33 cellular contexts compared by ENCODE assay signal in genomic region chr4:132838244-132838643, GRCh38.
DNase-seq lines count a peak whose midpoint lies in the region; ATAC-seq, FAIRE-seq and TF ChIP-seq lines count a peak whose summit lies in the region.
"Had no signal": no experiment of that assay in that cellular context is flagged by ENCODE, and none has a peak within 500 bp of the region (broad histone marks: within the 10 kb centered on the region; RNA-seq: fewer than 3 reads in every experiment).

No MANE protein-coding gene starts in this region.

- WGBS in H1 (ENCODE audit: extremely low coverage in 1 of 2, insufficient coverage in 1 of 2, insufficient read length in 1 of 2, insufficient replicate concordance in 2 of 2, low coverage in 1 of 2, low lambda C conversion rate in 2 of 2, missing lambda C conversion rate in 1 of 2), 2 experiments: 96% methylated on average over 2 of the region's 2 CpGs; no CpG with 5 or more reads in 1 of the 2 experiments

- no peak for TF ChIP-seq POLR2A in H1 (IDR thresholded peaks at IDR 0.05; ENCODE audit: control extremely low read depth in 1 of 2, low read depth in 2 of 2, low read length in 2 of 2)

- intact Hi-C loops in lower lobe of right lung (cut with DNase I): no loop called here

- no peak overlapping the region for H3K14ac ChIP-seq in H1 (ENCODE audit: insufficient read length)

- no peak overlapping the region for H2BK20ac ChIP-seq in H1 (ENCODE audit: low read length)

- H3K27ac ChIP-seq in H1 (ENCODE audit: low read depth, low read length) (no peak overlapping the region), lower lobe of right lung (no peak overlapping the region)
- H3K27ac ChIP-seq: 22Rv1; A549; BLaER1; BLaER1 treated with 17β-estradiol and CSF1 and Interleukin-3, amounts not matched to agents 10 nM and 100 nM; C4-2B had no signal

- no peak overlapping the region for H3K27ac Mint-ChIP-seq in chondrocyte (ENCODE audit: unreplicated experiment)
- H3K27ac Mint-ChIP-seq: B cell; CD14-positive monocyte; CD4-positive, alpha-beta T cell; CD4-positive, CD25-positive, alpha-beta regulatory T cell; CD8-positive, alpha-beta memory T cell; CD8-positive, alpha-beta T cell had no signal

- no peak overlapping the region for H2BK15ac ChIP-seq in H1 (ENCODE audit: low read length)

- H3K27me3 ChIP-seq in H1 (replicated peaks in 1 of 4; ENCODE audit: control insufficient read depth in 3 of 4, extremely low read depth in 1 of 4, insufficient read depth in 3 of 4, low read length in 3 of 4) (no peaks in the 10 kb centered on the region), lower lobe of right lung (ENCODE audit: low read depth) (no peaks in the 10 kb centered on the region)
- H3K27me3 ChIP-seq: BE2C; BLaER1; BLaER1 treated with 17β-estradiol and CSF1 and Interleukin-3, amounts not matched to agents 10 nM and 100 nM had no signal

- H3K23ac ChIP-seq in H1 (ENCODE audit: insufficient read length): no peak overlapping the region

- no peaks in the 10 kb centered on the region for H3K4me1 Mint-ChIP-seq in chondrocyte (ENCODE audit: low read depth)
- H3K4me1 Mint-ChIP-seq: B cell; CD14-positive monocyte; CD4-positive, alpha-beta memory T cell; CD4-positive, CD25-positive, alpha-beta regulatory T cell; CD8-positive, alpha-beta memory T cell had no signal

- H4K5ac ChIP-seq in H1 (ENCODE audit: insufficient read length, low read depth, low read length): no peak overlapping the region

- H3K4ac ChIP-seq in H1 (replicated peaks; ENCODE audit: insufficient read length, low read depth, low read length): no peak overlapping the region

- POLR2A ChIA-PET in H1 (lab: Charles Lee; ENCODE audit: partially characterized antibody): no interaction called here

- peaks cover 4% of the 10 kb centered on the region for H3K36me3 Mint-ChIP-seq in chondrocyte (ENCODE audit: low read depth)
- H3K36me3 Mint-ChIP-seq: CD14-positive monocyte; CD4-positive, alpha-beta memory T cell; CD4-positive, CD25-positive, alpha-beta regulatory T cell; CD8-positive, alpha-beta memory T cell; CD8-positive, alpha-beta T cell had no signal

- FAIRE-seq in H1 (lab: Jason Lieb, UNC): no peak
- FAIRE-seq: A204.1, A549, D721Med had no signal

- no peak overlapping the region for H2BK5ac ChIP-seq in H1 (ENCODE audit: low read depth, low read length)

- H3K4me3 ChIP-seq in H1 (ENCODE audit: extremely low read depth in 1 of 4, insufficient read depth in 2 of 4, low read depth in 3 of 4, low read length in 4 of 4) (no peak overlapping the region), lower lobe of right lung (no peak overlapping the region)
- H3K4me3 ChIP-seq: A549; BLaER1; BLaER1 treated with 17β-estradiol and CSF1 and Interleukin-3, amounts not matched to agents 10 nM and 100 nM had no signal

- H3K4me1 ChIP-seq in H1 (replicated peaks in 1 of 4; ENCODE audit: control insufficient read depth in 3 of 4, insufficient read depth in 4 of 4, low read length in 3 of 4) (no peaks in the 10 kb centered on the region), lower lobe of right lung (no peaks in the 10 kb centered on the region)
- H3K4me1 ChIP-seq: A549; BE2C; BLaER1; BLaER1 treated with 17β-estradiol and CSF1 and Interleukin-3, amounts not matched to agents 10 nM and 100 nM; Caco-2 had no signal

- TF ChIP-seq CTCF in chondrocyte (IDR thresholded peaks at IDR 0.05) (no peak), H1 (IDR thresholded peaks at IDR 0.05; ENCODE audit: control extremely low read depth in 1 of 3, insufficient read depth in 1 of 3, low read depth in 1 of 3, low read length in 3 of 3) (no peak), lower lobe of right lung (IDR thresholded peaks at IDR 0.05) (no peak)

- H3K18ac ChIP-seq in H1 (ENCODE audit: extremely low read depth, low read length): no peak overlapping the region

- no peak for ATAC-seq in lower lobe of right lung
- ATAC-seq: A549; CD8-positive, alpha-beta T cell had no signal

- H3K9ac ChIP-seq in H1 (replicated peaks in 1 of 4; ENCODE audit: extremely low read depth in 1 of 4, low read depth in 3 of 4, low read length in 3 of 4): no peak overlapping the region
- H3K9ac ChIP-seq: BLaER1; BLaER1 treated with 17β-estradiol and CSF1 and Interleukin-3, amounts not matched to agents 10 nM and 100 nM had no signal

- H3K56ac ChIP-seq in H1 (replicated peaks; ENCODE audit: insufficient read length, low read depth, low read length): no peak overlapping the region

- no peak overlapping the region for H2AFZ ChIP-seq in H1 (ENCODE audit: low read length)

- no peak overlapping the region for H2BK12ac ChIP-seq in H1 (ENCODE audit: low read depth, low read length)

- H2AK5ac ChIP-seq in H1 (ENCODE audit: low read depth, low read length): no peak overlapping the region

- no peaks in the 10 kb centered on the region for H3K36me3 ChIP-seq in H1 (ENCODE audit: control insufficient read depth in 2 of 4, insufficient read depth in 4 of 4, low read length in 3 of 4)
- H3K36me3 ChIP-seq in lower lobe of right lung: no peaks in the 10 kb centered on the region
- H3K36me3 ChIP-seq: BE2C; BLaER1; BLaER1 treated with 17β-estradiol and CSF1 and Interleukin-3, amounts not matched to agents 10 nM and 100 nM had no signal

- no peak overlapping the region for H4K91ac ChIP-seq in H1 (replicated peaks; ENCODE audit: insufficient read length, low read length)

- H3K27me3 Mint-ChIP-seq in chondrocyte (ENCODE audit: low read depth): no peaks in the 10 kb centered on the region
- H3K27me3 Mint-ChIP-seq: B cell; CD4-positive, alpha-beta memory T cell; CD4-positive, alpha-beta T cell; CD4-positive, CD25-positive, alpha-beta regulatory T cell; CD8-positive, alpha-beta memory T cell had no signal

- no peak overlapping the region for H4K8ac ChIP-seq in H1 (ENCODE audit: extremely low read depth, insufficient read depth, low read length)

- H3K79me1 ChIP-seq in H1 (ENCODE audit: low read depth, low read length): no peaks in the 10 kb centered on the region

- TF ChIP-seq RAD21 in H1 (IDR thresholded peaks at IDR 0.05 in 1 of 2, conservative IDR thresholded peaks at IDR 0.05 in 1 of 2; ENCODE audit: low read depth in 2 of 2, low read length in 2 of 2): no peak

- CTCF ChIA-PET in H1 (lab: Charles Lee; ENCODE audit: partially characterized antibody): interaction anchor here (1.4 kb wide), 1 partner anchor 308 kb away, joined by 5 read pairs; no protein-coding TSS in a partner anchor

- no peak for TF ChIP-seq EP300 in H1 (IDR thresholded peaks at IDR 0.05; ENCODE audit: borderline replicate concordance in 1 of 2, low read depth in 2 of 2, low read length in 2 of 2)

- no peak overlapping the region for H3K4me2 ChIP-seq in H1 (ENCODE audit: insufficient read depth in 1 of 2, low read depth in 2 of 2, low read length in 2 of 2)
- H3K4me2 ChIP-seq: A549; BLaER1; BLaER1 treated with 17β-estradiol and CSF1 and Interleukin-3, amounts not matched to agents 10 nM and 100 nM had no signal

- H4K20me1 ChIP-seq in H1 (replicated peaks in 1 of 2; ENCODE audit: control insufficient read depth in 1 of 2, insufficient read depth in 2 of 2, low read length in 2 of 2): no peaks in the 10 kb centered on the region
- H4K20me1 ChIP-seq: BLaER1; BLaER1 treated with 17β-estradiol and CSF1 and Interleukin-3, amounts not matched to agents 10 nM and 100 nM had no signal

- H3K79me2 ChIP-seq in H1 (ENCODE audit: control insufficient read depth in 1 of 2, insufficient read depth in 2 of 2, low read length in 2 of 2): no peaks in the 10 kb centered on the region

- H3K23me2 ChIP-seq in H1 (ENCODE audit: low read depth, low read length): no peaks in the 10 kb centered on the region

- H3K9me3 ChIP-seq in H1 (ENCODE audit: insufficient read depth in 2 of 2, low read depth in 1 of 2, low read length in 1 of 2): no peaks in the 10 kb centered on the region
- peaks cover 4% of the 10 kb centered on the region for H3K9me3 ChIP-seq in lower lobe of right lung
- H3K9me3 ChIP-seq: A549, BE2C, Caco-2 had no signal

- H3K9me3 Mint-ChIP-seq in chondrocyte (ENCODE audit: low read depth): peaks cover 20% of the 10 kb centered on the region

- H2BK120ac ChIP-seq in H1 (replicated peaks; ENCODE audit: low read depth, low read length): peak overlapping the region; percentile 6

- DNase-seq in chondrocyte (ENCODE audit: low spot score) (peak; percentile 42), H1 (ENCODE audit: low read depth in 1 of 2, low spot score in 2 of 2) (no peak), lower lobe of right lung (no peak)
- no peak for DNase-seq in stimulated activated CD4-positive, alpha-beta T cell treated with anti-CD3 and anti-CD28 coated beads, Interleukin-4, amount 100 ng/mL, for 24 hours
- DNase-seq: 8988T; ACHN; AML-193; BE2C; C1 segment of cervical spinal cord; Caco-2; Calu3; CD4-positive, alpha-beta memory T cell; CD4-positive, alpha-beta T cell; CD4-positive, CD25-positive, alpha-beta regulatory T cell; CD8-positive, alpha-beta memory T cell; CD8-positive, alpha-beta T cell; COR-L47; DMS 273 treated with DMSO at 0.1 percent for 48 hours; DMS153; DMS53; DMS79; DMS79 treated with DMSO at 0.1 percent for 48 hours; DND-41; EL had no signal

- no peak overlapping the region for H3K4me3 Mint-ChIP-seq in chondrocyte (ENCODE audit: unreplicated experiment)
- H3K4me3 Mint-ChIP-seq: B cell; CD14-positive monocyte; CD4-positive, alpha-beta memory T cell; CD4-positive, alpha-beta T cell; CD4-positive, CD25-positive, alpha-beta regulatory T cell; CD8-positive, alpha-beta memory T cell; CD8-positive, alpha-beta T cell had no signal

TF ChIP-seq in H1, 55 proteins besides CTCF, POLR2A, EP300 and RAD21:
- TF ChIP-seq USF2 (IDR thresholded peaks at IDR 0.05; ENCODE audit: low read length): no peak
- TF ChIP-seq TBP (IDR thresholded peaks at IDR 0.05; ENCODE audit: low read depth, low read length): no peak
- TF ChIP-seq SP2 (IDR thresholded peaks at IDR 0.05; ENCODE audit: low read length): no peak
- no peak for TF ChIP-seq NRF1 (IDR thresholded peaks at IDR 0.05; ENCODE audit: low read depth, low read length)
